12 cellular contexts compared by ENCODE assay signal in genomic region chr20:4925842-4926530, GRCh38.
A peak's percentile ranks its signal among the peaks of the same experiment; 100 is the strongest.
DNase-seq lines count a peak whose midpoint lies in the region; ATAC-seq and TF ChIP-seq lines count a peak whose summit lies in the region.
"Had no signal": no experiment of that assay in that cellular context is flagged by ENCODE, and none has a peak within 500 bp of the region (broad histone marks: within the 10 kb centered on the region; RNA-seq: fewer than 3 reads in every experiment).

No MANE protein-coding gene starts in this region.

- POLR2A ChIA-PET in WTC11 (lab: Charles Lee): no interaction called here

- H3K36me3 ChIP-seq in CD4-positive, CD25-positive, alpha-beta regulatory T cell (ENCODE audit: control insufficient read depth, insufficient read depth, low read length): peaks cover 8% of the 10 kb centered on the region
- H3K36me3 ChIP-seq in suprapubic skin: no peaks in the 10 kb centered on the region

- no peaks in the 10 kb centered on the region for H3K27me3 ChIP-seq in CD4-positive, CD25-positive, alpha-beta regulatory T cell (ENCODE audit: control insufficient read depth, insufficient read depth, low read length)
- H3K27me3 ChIP-seq in foreskin keratinocyte: no peaks in the 10 kb centered on the region
- no peaks in the 10 kb centered on the region for H3K27me3 ChIP-seq in suprapubic skin

- 67% methylated on average over 15 of the region's 15 CpGs for WGBS in suprapubic skin

- CTCF ChIA-PET in WTC11 (lab: Charles Lee): no interaction called here

- no peak for ATAC-seq in CD4-positive, CD25-positive, alpha-beta regulatory T cell (ENCODE audit: low read depth in 2 of 2)
- ATAC-seq in WTC11 (no peak), foreskin keratinocyte (peak; percentile 53), GM21367 (IDR thresholded peaks at IDR 0.05; ENCODE audit: unreplicated experiment) (no peak)

- H3K27ac Mint-ChIP-seq in CD4-positive, CD25-positive, alpha-beta regulatory T cell: peak overlapping the region in 2 of 3 donors; percentile 47 to 68
- peak overlapping the region; percentile 21; the same call in 1 of the 2 replicates for H3K27ac Mint-ChIP-seq in WTC11
- H3K27ac Mint-ChIP-seq in activated T-cell treated with anti-CD3 and anti-CD28 coated beads, Interleukin-2, amount 50 U/mL, for 24 hours: no peak overlapping the region

- H3K4me3 Mint-ChIP-seq in CD4-positive, CD25-positive, alpha-beta regulatory T cell: no peak overlapping the region
- no peak overlapping the region for H3K4me3 Mint-ChIP-seq in WTC11
- H3K4me3 Mint-ChIP-seq in activated T-cell treated with anti-CD3 and anti-CD28 coated beads, Interleukin-2, amount 50 U/mL, for 24 hours: no peak overlapping the region

- no peaks in the 10 kb centered on the region for H3K9me3 Mint-ChIP-seq in CD4-positive, CD25-positive, alpha-beta regulatory T cell
- H3K9me3 Mint-ChIP-seq in WTC11: no peaks in the 10 kb centered on the region
- H3K9me3 Mint-ChIP-seq in activated T-cell treated with anti-CD3 and anti-CD28 coated beads, Interleukin-2, amount 50 U/mL, for 24 hours: no peaks in the 10 kb centered on the region

- no peak for TF ChIP-seq POLR2A in suprapubic skin (IDR thresholded peaks at IDR 0.05)

- H3K4me1 Mint-ChIP-seq in CD4-positive, CD25-positive, alpha-beta regulatory T cell: peaks cover 4 to 22% (median 11%) of the 10 kb centered on the region in 4 donors
- peaks cover 30% of the 10 kb centered on the region for H3K4me1 Mint-ChIP-seq in WTC11
- peaks cover 9% of the 10 kb centered on the region for H3K4me1 Mint-ChIP-seq in activated T-cell treated with anti-CD3 and anti-CD28 coated beads, Interleukin-2, amount 50 U/mL, for 24 hours (ENCODE audit: low read depth)

- H3K27me3 Mint-ChIP-seq in CD4-positive, CD25-positive, alpha-beta regulatory T cell: no peaks in the 10 kb centered on the region
- H3K27me3 Mint-ChIP-seq in WTC11 (ENCODE audit: low read depth): no peaks in the 10 kb centered on the region
- no peaks in the 10 kb centered on the region for H3K27me3 Mint-ChIP-seq in activated T-cell treated with anti-CD3 and anti-CD28 coated beads, Interleukin-2, amount 50 U/mL, for 24 hours

- no peaks in the 10 kb centered on the region for H3K9me3 ChIP-seq in CD4-positive, CD25-positive, alpha-beta regulatory T cell (ENCODE audit: control insufficient read depth in 2 of 2, low read length in 2 of 2)
- H3K9me3 ChIP-seq in suprapubic skin: no peaks in the 10 kb centered on the region

- no peak overlapping the region for H3K27ac ChIP-seq in CD4-positive, CD25-positive, alpha-beta regulatory T cell (ENCODE audit: insufficient read depth, low read length, poor library complexity, severe bottlenecking)
- H3K27ac ChIP-seq in foreskin keratinocyte (peak overlapping the region; percentile 39), suprapubic skin (no peak overlapping the region)

- no peak overlapping the region for H3K4me3 ChIP-seq in CD4-positive, CD25-positive, alpha-beta regulatory T cell (ENCODE audit: low read depth, low read length)
- H3K4me3 ChIP-seq in suprapubic skin: no peak overlapping the region

- TF ChIP-seq CTCF in WTC11 (IDR thresholded peaks at IDR 0.05): no peak
- no peak for TF ChIP-seq CTCF in foreskin keratinocyte (conservative IDR thresholded peaks at IDR 0.05)
- TF ChIP-seq CTCF in suprapubic skin (IDR thresholded peaks at IDR 0.05): no peak

- DNase-seq in CD4-positive, CD25-positive, alpha-beta regulatory T cell: no peak
- DNase-seq in WTC11 (ENCODE audit: low spot score) (no peak), foreskin keratinocyte (peak; percentile 13 to 34), pons (ENCODE audit: low spot score) (peak; percentile 57), suprapubic skin (ENCODE audit: low spot score in 2 of 2) (no peak), GOT3 (lab: John Stamatoyannopoulos, UW) (no peak)
- DNase-seq in activated T-cell treated with anti-CD3 and anti-CD28 coated beads, Interleukin-2, amount 50 U/mL, for 24 hours: no peak
- DNase-seq: DMS 273 treated with DMSO at 0.1 percent for 48 hours, glutamatergic neuron, H7, NCI-H1436 treated with DMSO at 0.1 percent for 48 hours had no signal

- no peaks in the 10 kb centered on the region for H3K4me1 ChIP-seq in CD4-positive, CD25-positive, alpha-beta regulatory T cell (ENCODE audit: control insufficient read depth, insufficient read depth, low read length, poor library complexity, severe bottlenecking)
- H3K4me1 ChIP-seq in foreskin keratinocyte (no peaks in the 10 kb centered on the region), suprapubic skin (peaks cover 11% of the 10 kb centered on the region)

- no peak for TF ChIP-seq EP300 in suprapubic skin (IDR thresholded peaks at IDR 0.05)

- peaks cover 28% of the 10 kb centered on the region for H3K36me3 Mint-ChIP-seq in CD4-positive, CD25-positive, alpha-beta regulatory T cell
- H3K36me3 Mint-ChIP-seq in WTC11: peaks cover 2% of the 10 kb centered on the region; the same call in 1 of the 2 replicates
- peaks cover 57% of the 10 kb centered on the region for H3K36me3 Mint-ChIP-seq in activated T-cell treated with anti-CD3 and anti-CD28 coated beads, Interleukin-2, amount 50 U/mL, for 24 hours (ENCODE audit: low read depth)

TF ChIP-seq in WTC11, 78 proteins besides CTCF, POLR2A, EP300 and RAD21:
- no peak for TF ChIP-seq RELA (CRISPR knock-in tag; IDR thresholded peaks at IDR 0.05; ENCODE audit: borderline replicate concordance)
- TF ChIP-seq NFE2L1 (CRISPR knock-in tag; IDR thresholded peaks at IDR 0.05): no peak
- no peak for TF ChIP-seq USF1 (CRISPR knock-in tag; IDR thresholded peaks at IDR 0.05)
- TF ChIP-seq E2F4 (CRISPR knock-in tag; IDR thresholded peaks at IDR 0.05; ENCODE audit: borderline replicate concordance, low read depth): no peak
- TF ChIP-seq MLX (CRISPR knock-in tag; IDR thresholded peaks at IDR 0.05): no peak

Comparison
In these comparisons a context has a peak if more than half of its experiments do, and no peak if none do; other contexts are left out.
1. DNase-seq: peak in foreskin keratinocyte (2 of 2) and pons (single experiment); none in CD4-positive, CD25-positive, alpha-beta regulatory T cell (0 of 3), WTC11 (single experiment), activated T-cell treated with anti-CD3 and anti-CD28 coated beads, Interleukin-2, amount 50 U/mL, for 24 hours (single experiment), suprapubic skin (0 of 2) and GOT3 (single experiment).